In the genomic region with DNA sequence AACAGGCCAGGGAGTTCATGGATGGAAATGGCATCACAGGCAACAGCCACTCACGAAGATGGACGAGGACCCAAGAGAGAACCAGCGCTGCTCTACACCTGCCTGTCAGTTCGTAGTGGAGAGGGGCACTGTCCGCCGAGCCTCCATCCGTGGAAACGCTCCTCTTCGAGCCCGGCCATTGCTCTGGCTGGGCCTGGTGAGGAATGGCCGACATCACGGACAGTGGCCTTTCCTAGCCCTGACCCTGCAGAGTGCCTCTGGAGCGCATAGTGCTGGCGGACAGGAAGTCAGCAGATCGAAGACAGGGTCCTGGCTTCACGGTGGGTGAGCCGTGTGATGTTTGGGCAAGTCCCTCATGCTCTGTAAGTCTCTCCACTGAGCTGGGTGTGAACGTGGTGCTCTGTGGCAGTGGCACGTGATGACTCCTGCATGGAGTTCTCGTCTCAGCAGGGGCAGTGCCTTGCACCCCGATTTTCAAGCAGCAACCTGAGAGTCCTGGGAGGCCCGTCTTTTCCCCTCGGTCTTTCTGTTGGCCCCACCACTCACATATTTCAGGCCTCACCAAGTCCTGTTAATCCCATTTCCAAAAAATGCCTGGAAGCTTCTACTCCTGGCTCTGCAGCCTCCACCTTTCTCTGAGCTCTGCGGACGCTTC, we compare ENCODE assay signal across 18 cellular contexts.
DNase-seq lines count a peak whose midpoint lies in the region; ATAC-seq and TF ChIP-seq lines count a peak whose summit lies in the region.
"Had no signal": no experiment of that assay in that cellular context is flagged by ENCODE, and none has a peak within 500 bp of the region (broad histone marks: within the 10 kb centered on the region; RNA-seq: fewer than 3 reads in every experiment).

No MANE protein-coding gene starts in this region.

- H3K4me3 ChIP-seq in colonic mucosa = no peak overlapping the region
- H3K4me3 ChIP-seq in osteoblast (ENCODE audit: insufficient read depth, low read length) = no peak overlapping the region
- H3K4me3 ChIP-seq: GM23248, K562 had no signal

- H3K27ac ChIP-seq in colonic mucosa = no peak overlapping the region
- H3K27ac ChIP-seq in osteoblast (ENCODE audit: low read depth, low read length) = no peak overlapping the region
- H3K27ac ChIP-seq: GM23248 had no signal

- H3K4me2 ChIP-seq in osteoblast (ENCODE audit: insufficient read depth, low read length) = no peak overlapping the region

- no peak overlapping the region for H3K4me3 Mint-ChIP-seq in type B pancreatic cell
- H3K4me3 Mint-ChIP-seq in natural killer cell treated with Interleukin-12 subunit alpha and Interleukin-12 subunit beta and Interleukin-15 and Interleukin-18, amount 100 ng/mL, for 72 hours = no peak overlapping the region

- no peak overlapping the region for H3K27ac Mint-ChIP-seq in type B pancreatic cell
- H3K27ac Mint-ChIP-seq in natural killer cell treated with Interleukin-12 subunit alpha and Interleukin-12 subunit beta and Interleukin-15 and Interleukin-18, amount 100 ng/mL, for 72 hours = no peak overlapping the region
- H3K27ac Mint-ChIP-seq: CD4-positive, alpha-beta memory T cell had no signal

- H3K9me3 Mint-ChIP-seq in type B pancreatic cell = no peaks in the 10 kb centered on the region
- no peaks in the 10 kb centered on the region for H3K9me3 Mint-ChIP-seq in natural killer cell treated with Interleukin-12 subunit alpha and Interleukin-12 subunit beta and Interleukin-15 and Interleukin-18, amount 100 ng/mL, for 72 hours
- H3K9me3 Mint-ChIP-seq: CD4-positive, alpha-beta memory T cell had no signal

- H3K9ac ChIP-seq in colonic mucosa (ENCODE audit: low read depth in 2 of 2, low read length in 2 of 2) = no peak overlapping the region
- H3K9ac ChIP-seq: GM23248 had no signal

- intact Hi-C loops in colonic mucosa (cut with DNase I) = no loop called here

- H3K9me3 ChIP-seq in colonic mucosa = no peaks in the 10 kb centered on the region
- H3K9me3 ChIP-seq in osteoblast (ENCODE audit: low read depth, low read length) = no peaks in the 10 kb centered on the region

- H3K36me3 ChIP-seq in colonic mucosa (no peaks in the 10 kb centered on the region), osteoblast (ENCODE audit: insufficient read depth, low read length) (no peaks in the 10 kb centered on the region)

- H3K4me1 ChIP-seq in colonic mucosa (no peaks in the 10 kb centered on the region), osteoblast (ENCODE audit: insufficient read depth, low read length) (no peaks in the 10 kb centered on the region)

- H3K27me3 ChIP-seq in colonic mucosa (no peaks in the 10 kb centered on the region), osteoblast (ENCODE audit: insufficient read depth, low read length) (no peaks in the 10 kb centered on the region)

- H3K79me2 ChIP-seq in osteoblast (ENCODE audit: insufficient read depth, low read length) = no peaks in the 10 kb centered on the region

- peak; percentile 35 for DNase-seq in activated CD8-positive, alpha-beta memory T cell treated with anti-CD3 and anti-CD28 coated beads for 24 hours
- DNase-seq in activated CD8-positive, alpha-beta memory T cell treated with anti-CD3 and anti-CD28 coated beads, Interleukin-2, amount 50 U/mL, for 4 hours = no peak
- DNase-seq in colonic mucosa (peak; percentile 9), osteoblast (ENCODE audit: insufficient read length, low spot score, missing footprints) (peak; percentile 66), type B pancreatic cell (ENCODE audit: extremely low spot score, unreplicated experiment) (peak; percentile 52), occipital lobe (lab: John Stamatoyannopoulos, UW) (no peak)
- no peak for DNase-seq in natural killer cell treated with Interleukin-12 subunit alpha and Interleukin-12 subunit beta and Interleukin-15 and Interleukin-18, amount 100 ng/mL, for 72 hours (ENCODE audit: low spot score)
- DNase-seq: AML-193; CD4-positive, alpha-beta memory T cell; DMS79 treated with DMSO at 0.1 percent for 48 hours; GDM1; GM23248; NCI-H1048; NCI-H146; NCI-H2081 treated with DMSO at 0.1 percent for 48 hours; NCI-H345 had no signal

- no peak for TF ChIP-seq CTCF in colonic mucosa (IDR thresholded peaks at IDR 0.05)
- TF ChIP-seq CTCF in osteoblast (IDR thresholded peaks at IDR 0.05; ENCODE audit: extremely low read depth, low read depth, low read length) = no peak
- no peak for TF ChIP-seq CTCF in type B pancreatic cell (conservative IDR thresholded peaks at IDR 0.05)

- no peak overlapping the region for H2AFZ ChIP-seq in osteoblast (ENCODE audit: low read length)
- H2AFZ ChIP-seq: GM23248 had no signal

- H3K4me1 Mint-ChIP-seq in type B pancreatic cell (ENCODE audit: unreplicated experiment) = no peaks in the 10 kb centered on the region
- peaks cover 0 to 13% of the 10 kb centered on the region in 2 donors for H3K4me1 Mint-ChIP-seq in natural killer cell treated with Interleukin-12 subunit alpha and Interleukin-12 subunit beta and Interleukin-15 and Interleukin-18, amount 100 ng/mL, for 72 hours (ENCODE audit: low read depth in 2 of 2)

- peaks cover 29% of the 10 kb centered on the region for H3K27me3 Mint-ChIP-seq in type B pancreatic cell
- peaks cover 5 to 11% of the 10 kb centered on the region in 2 donors for H3K27me3 Mint-ChIP-seq in natural killer cell treated with Interleukin-12 subunit alpha and Interleukin-12 subunit beta and Interleukin-15 and Interleukin-18, amount 100 ng/mL, for 72 hours

- H4K20me1 ChIP-seq in osteoblast (ENCODE audit: insufficient read depth, low read length) = no peaks in the 10 kb centered on the region

- ATAC-seq in natural killer cell treated with Interleukin-12 subunit alpha and Interleukin-12 subunit beta and Interleukin-15 and Interleukin-18, amount 100 ng/mL, for 72 hours = no peak
- no peak for ATAC-seq in GM18873 (IDR thresholded peaks at IDR 0.05; ENCODE audit: low FRiP score, unreplicated experiment)
- ATAC-seq: K562 had no signal

- H3K36me3 Mint-ChIP-seq in type B pancreatic cell = no peaks in the 10 kb centered on the region
- H3K36me3 Mint-ChIP-seq in natural killer cell treated with Interleukin-12 subunit alpha and Interleukin-12 subunit beta and Interleukin-15 and Interleukin-18, amount 100 ng/mL, for 72 hours = no peaks in the 10 kb centered on the region
- H3K36me3 Mint-ChIP-seq: CD4-positive, alpha-beta memory T cell had no signal

Comparison
In these comparisons a context has a peak if more than half of its experiments do, and no peak if none do; other contexts are left out.
1. DNase-seq: peak in activated CD8-positive, alpha-beta memory T cell treated with anti-CD3 and anti-CD28 coated beads for 24 hours (single experiment), colonic mucosa (single experiment), osteoblast (single experiment) and type B pancreatic cell (single experiment); none in activated CD8-positive, alpha-beta memory T cell treated with anti-CD3 and anti-CD28 coated beads, Interleukin-2, amount 50 U/mL, for 4 hours (single experiment), natural killer cell treated with Interleukin-12 subunit alpha and Interleukin-12 subunit beta and Interleukin-15 and Interleukin-18, amount 100 ng/mL, for 72 hours (single experiment) and occipital lobe (single experiment).